ENCODE assay signal across 8 cellular contexts in the genomic region with DNA sequence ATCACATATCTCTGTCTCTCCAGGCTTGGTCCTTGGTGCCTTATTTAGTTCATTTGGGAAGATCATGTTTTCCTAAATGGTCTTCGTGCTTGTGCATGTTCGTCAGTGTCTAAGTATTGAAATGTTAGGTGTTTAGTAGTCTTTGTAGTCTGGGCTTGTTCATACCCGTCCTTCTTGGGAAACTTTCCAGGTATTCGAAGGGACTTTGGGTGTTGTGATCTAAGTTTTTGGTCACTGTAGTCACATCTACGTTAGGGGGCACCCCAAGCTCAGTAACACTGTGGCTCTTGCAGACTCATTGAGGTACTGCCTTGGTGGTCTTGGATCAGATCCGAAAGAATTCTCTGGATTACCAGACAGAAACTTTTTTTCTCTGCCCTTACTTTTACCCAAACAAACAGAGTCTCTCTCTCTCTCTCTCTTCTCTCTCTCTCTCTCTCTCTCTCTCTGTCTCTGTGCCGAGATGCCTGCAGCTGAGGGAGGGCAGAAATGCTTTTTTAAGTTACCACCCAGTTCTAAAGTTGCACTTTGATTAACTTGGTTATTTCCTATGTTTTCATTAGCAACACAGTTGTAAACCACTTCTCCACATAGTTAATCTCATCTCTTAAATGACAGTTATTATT.
DNase-seq lines count a peak whose midpoint lies in the region; ATAC-seq and TF ChIP-seq lines count a peak whose summit lies in the region.

No MANE protein-coding gene starts in this region.

- no peak overlapping the region for H3K4me3 Mint-ChIP-seq in endodermal cell
- no peak overlapping the region for H3K4me3 Mint-ChIP-seq in osteocyte (ENCODE audit: unreplicated experiment)

- no peak overlapping the region for H3K27ac Mint-ChIP-seq in endodermal cell
- H3K27ac Mint-ChIP-seq in osteocyte (ENCODE audit: unreplicated experiment): no peak overlapping the region

- no peaks in the 10 kb centered on the region for H3K36me3 Mint-ChIP-seq in endodermal cell (ENCODE audit: low read depth)
- H3K36me3 Mint-ChIP-seq in osteocyte (ENCODE audit: unreplicated experiment): no peaks in the 10 kb centered on the region

- H3K27me3 Mint-ChIP-seq in endodermal cell (ENCODE audit: insufficient read depth): no peaks in the 10 kb centered on the region
- H3K27me3 Mint-ChIP-seq in osteocyte (ENCODE audit: unreplicated experiment): peaks cover 16% of the 10 kb centered on the region

- no peak overlapping the region for H3K9ac ChIP-seq in endodermal cell (ENCODE audit: extremely low read depth, low read length, poor library complexity, severe bottlenecking)

- H3K9me3 ChIP-seq in endodermal cell (ENCODE audit: control insufficient read depth, low read length): no peaks in the 10 kb centered on the region

- no peak for ATAC-seq in left cardiac atrium

- no peak overlapping the region for H3K27ac ChIP-seq in endodermal cell (ENCODE audit: low read depth, low read length)

- DNase-seq in activated T-cell treated with anti-CD3 and anti-CD28 coated beads for 24 hours (ENCODE audit: low read depth) (peak; percentile 1), activated T-cell treated with anti-CD3 and anti-CD28 coated beads for 4 hours (no peak), NCI-H82 (lab: John Stamatoyannopoulos, UW) (peak; percentile 59), endodermal cell (peak; percentile 67), osteocyte (ENCODE audit: extremely low spot score, unreplicated experiment) (no peak), COLO829 (ENCODE audit: low spot score) (no peak), left cardiac atrium (no peak), NCI-H2107 (lab: John Stamatoyannopoulos, UW) (no peak)

- H3K36me3 ChIP-seq in endodermal cell (ENCODE audit: control insufficient read depth, insufficient read depth, low read length): no peaks in the 10 kb centered on the region

- peak; percentile 70 for TF ChIP-seq CTCF in endodermal cell (conservative IDR thresholded peaks at IDR 0.05)
- peak; percentile 51 for TF ChIP-seq CTCF in osteocyte (IDR thresholded peaks at IDR 0.05)

- no peaks in the 10 kb centered on the region for H3K4me1 Mint-ChIP-seq in endodermal cell
- H3K4me1 Mint-ChIP-seq in osteocyte (ENCODE audit: unreplicated experiment): no peaks in the 10 kb centered on the region

- no peaks in the 10 kb centered on the region for H3K4me1 ChIP-seq in endodermal cell (ENCODE audit: control insufficient read depth, insufficient read depth, low read length)

- WGBS in endodermal cell (ENCODE audit: insufficient coverage in 1 of 2, insufficient read length in 1 of 2), 2 experiments: 0 to 34% methylated on average over 1 to 6 of the region's 7 CpGs

- no peaks in the 10 kb centered on the region for H3K27me3 ChIP-seq in endodermal cell (ENCODE audit: control insufficient read depth, insufficient read depth, low read length, poor library complexity, severe bottlenecking)

- peaks cover 27% of the 10 kb centered on the region for H3K9me3 Mint-ChIP-seq in endodermal cell
- peaks cover 26% of the 10 kb centered on the region for H3K9me3 Mint-ChIP-seq in osteocyte (ENCODE audit: unreplicated experiment)

- intact Hi-C loops in left cardiac atrium (cut with DNase I): no loop called here

- H3K4me3 ChIP-seq in endodermal cell (ENCODE audit: low read length): no peak overlapping the region

Comparison
In these comparisons a context has a peak if more than half of its experiments do, and no peak if none do; other contexts are left out.
1. DNase-seq: peak in activated T-cell treated with anti-CD3 and anti-CD28 coated beads for 24 hours (single experiment), NCI-H82 (single experiment) and endodermal cell (single experiment); none in activated T-cell treated with anti-CD3 and anti-CD28 coated beads for 4 hours (single experiment), osteocyte (single experiment), COLO829 (single experiment), left cardiac atrium (single experiment) and NCI-H2107 (single experiment).